In genomic region chr2:164756773-164757172, GRCh38 we compare ENCODE assay signal across 20 cellular contexts.
DNase-seq lines count a peak whose midpoint lies in the region; ATAC-seq and TF ChIP-seq lines count a peak whose summit lies in the region.
"Had no signal": no experiment of that assay in that cellular context is flagged by ENCODE, and none has a peak within 500 bp of the region (broad histone marks: within the 10 kb centered on the region; RNA-seq: fewer than 3 reads in every experiment).

No MANE protein-coding gene starts in this region.

- ATAC-seq in memory B cell (ENCODE audit: low read depth) (no peak), GM18868 (IDR thresholded peaks at IDR 0.05; ENCODE audit: unreplicated experiment) (no peak), left colon (no peak)

- CTCF ChIA-PET in MCF 10A (lab: Yijun Ruan, JAX) (no interaction called here), OCI-LY7 (lab: Charles Lee; ENCODE audit: unreplicated experiment) (no interaction called here)

- BruUV-seq in MCF 10A (replicated peaks; lab: Mats Ljungman, UMichigan): no TSS peak
- no TSS peak for BruUV-seq in OCI-LY7 (replicated peaks; lab: Mats Ljungman, UMichigan)

- no peaks in the 10 kb centered on the region for H3K36me3 Mint-ChIP-seq in MCF 10A (ENCODE audit: insufficient read depth, unreplicated experiment)
- H3K36me3 Mint-ChIP-seq in memory B cell: peaks cover 5% of the 10 kb centered on the region

- H3K36me3 ChIP-seq in breast epithelium (no peaks in the 10 kb centered on the region), OCI-LY7 (ENCODE audit: insufficient read depth, low read length) (no peaks in the 10 kb centered on the region), urinary bladder (ENCODE audit: insufficient read depth) (peaks cover 3% of the 10 kb centered on the region)

- DNase-seq in MCF 10A (ENCODE audit: unreplicated experiment): peak; percentile 8
- DNase-seq in breast epithelium (ENCODE audit: low spot score in 2 of 2): no peak
- peak; percentile 7 for DNase-seq in OCI-LY7 (ENCODE audit: low spot score)
- no peak for DNase-seq in memory B cell (ENCODE audit: low spot score in 2 of 2)
- DNase-seq in HUDEP-2 (lab: John Stamatoyannopoulos, UW; ENCODE audit: unreplicated experiment in 76 of 76): no peak
- no peak for DNase-seq in left colon
- DNase-seq: 8988T, ACHN, Calu3, DMS79 treated with DMSO at 0.1 percent for 48 hours, Karpas-422, MV-4-11, NCI-H2029, NCI-H2227 treated with DMSO at 0.1 percent for 48 hours, NCI-H526 treated with DMSO at 0.1 percent for 48 hours, OCI-M1, SK-N-SH, SW 1271 had no signal

- no peak overlapping the region for H3K4me3 Mint-ChIP-seq in MCF 10A (ENCODE audit: unreplicated experiment)
- H3K4me3 Mint-ChIP-seq in memory B cell: peak overlapping the region; percentile 71

- intact Hi-C loops in MCF 10A (cut with micrococcal nuclease) (no loop called here), breast epithelium (cut with DNase I; ENCODE audit: low total_unique reads) (no loop called here), OCI-LY7 (cut with micrococcal nuclease; ENCODE audit: unreplicated experiment) (loop anchor here (1.0 to 5.0 kb wide), 2 partner anchors 154 to 446 kb away; partner anchors contain the start of gene SCN3A), left colon (cut with DNase I, micrococcal nuclease) (no loop called here)

- peak overlapping the region; percentile 45 for H3K4me2 ChIP-seq in OCI-LY7 (ENCODE audit: low read length)
- H3K4me2 ChIP-seq: SK-N-SH had no signal

- no peak overlapping the region for H3K27ac Mint-ChIP-seq in MCF 10A (ENCODE audit: low read depth, unreplicated experiment)
- H3K27ac Mint-ChIP-seq in memory B cell: peak overlapping the region; percentile 65

- no peak for TF ChIP-seq POLR2A in breast epithelium (IDR thresholded peaks at IDR 0.05)

- H3K9me3 Mint-ChIP-seq in MCF 10A (ENCODE audit: unreplicated experiment) (no peaks in the 10 kb centered on the region), memory B cell (no peaks in the 10 kb centered on the region)

- no peaks in the 10 kb centered on the region for H3K27me3 ChIP-seq in breast epithelium

- TF ChIP-seq CTCF in MCF 10A (IDR thresholded peaks at IDR 0.05; ENCODE audit: unreplicated experiment) (no peak), breast epithelium (IDR thresholded peaks at IDR 0.05) (no peak), OCI-LY7 (conservative IDR thresholded peaks at IDR 0.05; ENCODE audit: low read length) (no peak)

- no peaks in the 10 kb centered on the region for H3K9me3 ChIP-seq in breast epithelium
- H3K9me3 ChIP-seq in OCI-LY7 (ENCODE audit: low read length): no peaks in the 10 kb centered on the region
- H3K9me3 ChIP-seq: SK-N-SH had no signal

- H3K79me2 ChIP-seq in OCI-LY7 (ENCODE audit: insufficient read depth, low read depth, low read length): peaks cover 29% of the 10 kb centered on the region

- H4K20me1 ChIP-seq in OCI-LY7 (ENCODE audit: insufficient read depth, low read length): no peaks in the 10 kb centered on the region

- no peaks in the 10 kb centered on the region for H3K27me3 Mint-ChIP-seq in MCF 10A (ENCODE audit: insufficient read depth, unreplicated experiment)
- H3K27me3 Mint-ChIP-seq in memory B cell: no peaks in the 10 kb centered on the region

- no peak overlapping the region for H3K4me3 ChIP-seq in breast epithelium
- peak overlapping the region; percentile 21 for H3K4me3 ChIP-seq in OCI-LY7 (ENCODE audit: low read depth, low read length, poor library complexity, severe bottlenecking)
- H3K4me3 ChIP-seq in urinary bladder (ENCODE audit: low read depth, low read length): no peak overlapping the region

- POLR2A ChIA-PET in MCF 10A (lab: Yijun Ruan, JAX): no interaction called here
- POLR2A ChIA-PET in OCI-LY7 (lab: Charles Lee): no interaction called here

- WGBS in urinary bladder: 76% methylated on average over 2 of the region's 2 CpGs

- no peaks in the 10 kb centered on the region for H3K9me2 ChIP-seq in OCI-LY7 (ENCODE audit: insufficient read depth, low read length)
- H3K9me2 ChIP-seq: SK-N-SH had no signal

- H3K4me1 Mint-ChIP-seq in MCF 10A (ENCODE audit: insufficient read depth, unreplicated experiment) (peaks cover 21% of the 10 kb centered on the region), memory B cell (peaks cover 39% of the 10 kb centered on the region)

- H3K4me1 ChIP-seq in breast epithelium (no peaks in the 10 kb centered on the region), OCI-LY7 (ENCODE audit: insufficient read depth, low read length, poor library complexity, severe bottlenecking) (peaks cover 67% of the 10 kb centered on the region), urinary bladder (ENCODE audit: insufficient read depth) (no peaks in the 10 kb centered on the region)

- H2AFZ ChIP-seq in OCI-LY7 (ENCODE audit: low read length): peak overlapping the region; percentile 39; the same call in 1 of the 2 replicates

- H3K27ac ChIP-seq in breast epithelium (no peak overlapping the region), OCI-LY7 (ENCODE audit: low read depth, low read length, poor library complexity, severe bottlenecking) (no peak overlapping the region), urinary bladder (ENCODE audit: low read depth) (peak overlapping the region; percentile 18)

Comparison
In these comparisons a context has a peak if more than half of its experiments do, and no peak if none do; other contexts are left out.
1. DNase-seq: peak in MCF 10A (single experiment) and OCI-LY7 (single experiment); none in breast epithelium (0 of 2), memory B cell (0 of 2), HUDEP-2 (0 of 76) and left colon (0 of 2).